In the genomic region with DNA sequence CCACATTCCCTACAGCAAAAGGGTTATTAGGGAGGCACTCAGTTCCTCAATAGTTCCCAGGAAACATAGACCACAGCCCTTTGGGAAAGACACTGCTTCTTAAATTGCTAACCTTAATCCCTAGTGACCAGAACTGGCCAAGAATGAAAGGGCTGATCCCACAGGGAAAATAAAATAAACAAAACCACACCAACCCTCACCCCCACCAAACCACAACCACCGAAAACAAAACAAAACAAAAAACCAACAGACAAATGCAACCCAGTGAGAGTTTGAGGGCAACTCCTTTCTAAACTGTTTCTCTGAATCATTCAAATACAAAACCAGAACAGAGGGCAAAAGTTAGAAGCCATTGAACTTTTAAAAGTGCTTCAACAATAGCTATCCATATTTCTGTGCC, we compare ENCODE assay signal across 14 cellular contexts. TPM values are rescaled to one million over a fixed set of nuclear protein-coding genes. Genes with fewer than 3 reads are reported as not detected.
DNase-seq lines count a peak whose midpoint lies in the region; TF ChIP-seq lines count a peak whose summit lies in the region.
"Had no signal": no experiment of that assay in that cellular context is flagged by ENCODE, and none has a peak within 500 bp of the region (broad histone marks: within the 10 kb centered on the region; RNA-seq: fewer than 3 reads in every experiment).

No MANE protein-coding gene starts in this region.

- DNase-seq in AG09309 (ENCODE audit: low read depth) (peak; percentile 57), HCEC 1CT (peak; percentile 72), SJSA1 (ENCODE audit: low read depth in 1 of 2, low spot score in 2 of 2) (peak; percentile 46 to 84), hepatic stellate cell (ENCODE audit: low spot score) (peak; percentile 80), NCI-H526 treated with DMSO at 0.1 percent for 48 hours (lab: John Stamatoyannopoulos, UW) (no peak), foreskin melanocyte (no peak), type B pancreatic cell (ENCODE audit: extremely low spot score, unreplicated experiment) (no peak)
- no peak for DNase-seq in activated T-cell treated with anti-CD3 and anti-CD28 coated beads, Interleukin-2, amount 50 U/mL, for 48 hours
- DNase-seq: C1 segment of cervical spinal cord; NCI-H187; occipital lobe; stimulated activated CD4-positive, alpha-beta T cell treated with anti-CD3 and anti-CD28 coated beads, Interleukin-2, amount 100 ng/mL, for 48 hours had no signal

- no peaks in the 10 kb centered on the region for H3K9me3 Mint-ChIP-seq in type B pancreatic cell
- H3K9me3 Mint-ChIP-seq: brain had no signal

- H3K4me3 ChIP-seq in AG09309 (ENCODE audit: control insufficient read depth, low read depth, low read length) (no peak overlapping the region), SJSA1 (no peak overlapping the region)

- H3K4me1 ChIP-seq in SJSA1 (replicated peaks) = peaks cover 16% of the 10 kb centered on the region

- no peaks in the 10 kb centered on the region for H3K27me3 ChIP-seq in SJSA1 (replicated peaks)

- no peak overlapping the region for H3K4me3 Mint-ChIP-seq in type B pancreatic cell
- H3K4me3 Mint-ChIP-seq: brain had no signal

- H3K27ac Mint-ChIP-seq in type B pancreatic cell = no peak overlapping the region
- H3K27ac Mint-ChIP-seq: brain had no signal

- peaks cover 41% of the 10 kb centered on the region for H3K27me3 Mint-ChIP-seq in type B pancreatic cell

- no peaks in the 10 kb centered on the region for H3K36me3 Mint-ChIP-seq in type B pancreatic cell
- H3K36me3 Mint-ChIP-seq: brain had no signal

- peaks cover 31% of the 10 kb centered on the region for H3K4me1 Mint-ChIP-seq in type B pancreatic cell (ENCODE audit: unreplicated experiment)

- H3K36me3 ChIP-seq in SJSA1 = no peaks in the 10 kb centered on the region

- TF ChIP-seq CTCF in AG09309 (IDR thresholded peaks at IDR 0.05; ENCODE audit: control insufficient read depth, insufficient read depth, low read depth, low read length, missing control alignments) (no peak), type B pancreatic cell (conservative IDR thresholded peaks at IDR 0.05) (no peak)

- no peak overlapping the region; the same call in 1 of the 2 replicates for H3K27ac ChIP-seq in SJSA1
- H3K27ac ChIP-seq: epithelial cell of prostate had no signal

- H3K9me3 ChIP-seq in SJSA1 (replicated peaks) = no peaks in the 10 kb centered on the region

RNA-seq across cellular contexts. Expression of a gene that starts 57.2 kb away (rescaled TPM):
- 2.6 and 3.6 TPM in 2 replicates for total RNA-seq in SJSA1 (2014; rRNA removed; shearing (Covaris generic))
- 34.3 and 54.2 TPM in 2 replicates for total RNA-seq in type B pancreatic cell (ENCODE audit: low replicate concordance)

Comparison
In these comparisons a context has a peak if more than half of its experiments do, and no peak if none do; other contexts are left out.
1. DNase-seq: peak in AG09309 (single experiment), HCEC 1CT (single experiment), SJSA1 (2 of 2) and hepatic stellate cell (single experiment); none in NCI-H526 treated with DMSO at 0.1 percent for 48 hours (single experiment), activated T-cell treated with anti-CD3 and anti-CD28 coated beads, Interleukin-2, amount 50 U/mL, for 48 hours (0 of 2), foreskin melanocyte (single experiment) and type B pancreatic cell (single experiment).